In genomic region chr12:54936736-54937135, GRCh38 we compare ENCODE assay signal across 1 cellular context.
TF ChIP-seq lines count a peak whose summit lies in the region.

No MANE protein-coding gene starts in this region.

TF ChIP-seq in IMR-90, 13 proteins besides CTCF, POLR2A, EP300 and RAD21:
- no peak for TF ChIP-seq ELK1 (IDR thresholded peaks at IDR 0.05; ENCODE audit: borderline replicate concordance, low read depth, low read length)
- TF ChIP-seq SMC3 (IDR thresholded peaks at IDR 0.05; ENCODE audit: low read depth, low read length), result no peak
- TF ChIP-seq RFX5 (IDR thresholded peaks at IDR 0.05; ENCODE audit: low read depth, low read length), result no peak
- no peak for TF ChIP-seq BHLHE40 (IDR thresholded peaks at IDR 0.05; ENCODE audit: low read depth, low read length)
- no peak for TF ChIP-seq MAZ (IDR thresholded peaks at IDR 0.05; ENCODE audit: borderline replicate concordance, low read depth, low read length)
- TF ChIP-seq USF2 (IDR thresholded peaks at IDR 0.05; ENCODE audit: low read depth, low read length), result no peak
- no peak for TF ChIP-seq NFE2L2 (IDR thresholded peaks at IDR 0.05; ENCODE audit: low read depth, low read length)
- no peak for TF ChIP-seq MXI1 (IDR thresholded peaks at IDR 0.05; ENCODE audit: borderline replicate concordance, low read depth, low read length)
- no peak for TF ChIP-seq CEBPB (IDR thresholded peaks at IDR 0.05; ENCODE audit: low read depth, low read length)
- no peak for TF ChIP-seq MAFK (IDR thresholded peaks at IDR 0.05; ENCODE audit: low read depth, low read length)
- no peak for TF ChIP-seq CHD1 (IDR thresholded peaks at IDR 0.05; ENCODE audit: low read depth, low read length)
- TF ChIP-seq FOS (IDR thresholded peaks at IDR 0.05; ENCODE audit: low read depth, low read length), result no peak
- no peak for TF ChIP-seq RCOR1 (IDR thresholded peaks at IDR 0.05; ENCODE audit: insufficient replicate concordance, low read length)
TF ChIP-seq in IMR-90: peak in this region for 0.
